In genomic region chr19:4537953-4538600, GRCh38 we compare ENCODE assay signal across 30 cellular contexts. TPM values are rescaled to one million over a fixed set of nuclear protein-coding genes. Genes with fewer than 3 reads are reported as not detected.
DNase-seq lines count a peak whose midpoint lies in the region; ATAC-seq, FAIRE-seq and TF ChIP-seq lines count a peak whose summit lies in the region.
"Had no signal": no experiment of that assay in that cellular context is flagged by ENCODE, and none has a peak within 500 bp of the region (broad histone marks: within the 10 kb centered on the region; RNA-seq: fewer than 3 reads in every experiment).

No MANE protein-coding gene starts in this region.

- H3K23ac ChIP-seq in H1 (ENCODE audit: insufficient read length) = no peak overlapping the region

- no peak overlapping the region for H2BK5ac ChIP-seq in H1 (ENCODE audit: low read depth, low read length)

- H3K36me3 ChIP-seq in HEK293 (ENCODE audit: control insufficient read depth in 2 of 2, insufficient read depth in 1 of 2, low read length in 2 of 2) (no peaks in the 10 kb centered on the region), H1 (ENCODE audit: control insufficient read depth in 2 of 4, insufficient read depth in 4 of 4, low read length in 3 of 4) (no peaks in the 10 kb centered on the region), psoas muscle (ENCODE audit: insufficient read depth in 1 of 2, low read depth in 1 of 2) (no peaks in the 10 kb centered on the region), upper lobe of left lung (no peaks in the 10 kb centered on the region)
- H3K36me3 ChIP-seq: stomach, WERI-Rb-1 had no signal

- H2AFZ ChIP-seq in H1 (ENCODE audit: low read length) = no peak overlapping the region

- CTCF ChIA-PET in HEK293 (lab: Yijun Ruan, JAX) = interaction anchor here (0.5 to 5.1 kb wide), 4 partner anchors 14 to 184 kb away, joined by 3 to 34 read pairs (median 6); partner anchors contain the start of gene SEMA6B
- CTCF ChIA-PET in H1 (lab: Charles Lee; ENCODE audit: partially characterized antibody) = interaction anchor here (0.6 to 11.6 kb wide), 17 partner anchors 10 to 1598 kb away, joined by 3 to 174 read pairs (median 4); no protein-coding TSS in a partner anchor

- FAIRE-seq in H1 (lab: Jason Lieb, UNC) = no peak
- FAIRE-seq: astrocyte, H54, keratinocyte had no signal

- no peak overlapping the region for H2AK5ac ChIP-seq in H1 (ENCODE audit: low read depth, low read length)

- TF ChIP-seq CTCF in HEK293 (tag by site-specific recombination; IDR thresholded peaks at IDR 0.05) = no peak
- peak; percentile 23 to 48 (median 40) for TF ChIP-seq CTCF in H1 (IDR thresholded peaks at IDR 0.05; ENCODE audit: control extremely low read depth in 1 of 3, insufficient read depth in 1 of 3, low read depth in 1 of 3, low read length in 3 of 3)
- TF ChIP-seq CTCF in psoas muscle (IDR thresholded peaks at IDR 0.05) = no peak
- no peak for TF ChIP-seq CTCF in upper lobe of left lung (IDR thresholded peaks at IDR 0.05)

- H3K4ac ChIP-seq in H1 (replicated peaks; ENCODE audit: insufficient read length, low read depth, low read length) = no peak overlapping the region

- TF ChIP-seq POLR2A in H1 (IDR thresholded peaks at IDR 0.05; ENCODE audit: control extremely low read depth in 1 of 2, low read depth in 2 of 2, low read length in 2 of 2) = no peak
- no peak for TF ChIP-seq POLR2A in upper lobe of left lung (IDR thresholded peaks at IDR 0.05)

- H3K9ac ChIP-seq in H1 (replicated peaks in 1 of 4; ENCODE audit: extremely low read depth in 1 of 4, low read depth in 3 of 4, low read length in 3 of 4) = no peak overlapping the region
- H3K9ac ChIP-seq: SK-N-SH had no signal

- 81% methylated on average over 27 of the region's 27 CpGs; no CpG with 5 or more reads in 1 of the 2 experiments for WGBS in H1 (ENCODE audit: extremely low coverage in 1 of 2, insufficient coverage in 1 of 2, insufficient read length in 1 of 2, insufficient replicate concordance in 2 of 2, low coverage in 1 of 2, low lambda C conversion rate in 2 of 2, missing lambda C conversion rate in 1 of 2), 2 experiments
- WGBS in psoas muscle, 3 donors = 33 to 48% (median 33%) methylated on average over 27 of the region's 27 CpGs
- WGBS in upper lobe of left lung, 2 donors = 79% methylated on average over 25 of the region's 27 CpGs; no CpG with 5 or more reads in 1 of the 2 donors

- TF ChIP-seq EP300 in H1 (IDR thresholded peaks at IDR 0.05; ENCODE audit: borderline replicate concordance in 1 of 2, low read depth in 2 of 2, low read length in 2 of 2) (no peak), upper lobe of left lung (IDR thresholded peaks at IDR 0.05) (no peak)

- H3K4me1 ChIP-seq in HEK293 (ENCODE audit: control insufficient read depth, insufficient read depth, low read length) (no peaks in the 10 kb centered on the region), H1 (replicated peaks in 1 of 4; ENCODE audit: control insufficient read depth in 3 of 4, insufficient read depth in 4 of 4, low read length in 3 of 4) (peaks cover 0 to 13% (median 5%) of the 10 kb centered on the region in 4 experiments; a peak in 5 of 7 replicates), psoas muscle (peaks cover 36% of the 10 kb centered on the region), upper lobe of left lung (peaks cover 11 to 43% (median 24%) of the 10 kb centered on the region in 4 donors)

- H3K4me3 ChIP-seq in HEK293 (ENCODE audit: low read depth, low read length) = no peak overlapping the region
- H3K4me3 ChIP-seq in H1 (ENCODE audit: extremely low read depth in 1 of 4, insufficient read depth in 2 of 4, low read depth in 3 of 4, low read length in 4 of 4) = no peak overlapping the region
- no peak overlapping the region for H3K4me3 ChIP-seq in psoas muscle
- peak overlapping the region in 1 of 4 donors; percentile 39 for H3K4me3 ChIP-seq in upper lobe of left lung

- H3K56ac ChIP-seq in H1 (replicated peaks; ENCODE audit: insufficient read length, low read depth, low read length) = no peak overlapping the region

- no peak overlapping the region for H2BK15ac ChIP-seq in H1 (ENCODE audit: low read length)

- no peak overlapping the region for H3K27ac ChIP-seq in HEK293 (ENCODE audit: extremely low read depth, low read depth, low read length)
- H3K27ac ChIP-seq in H1 (ENCODE audit: low read depth, low read length) = no peak overlapping the region
- peak overlapping the region; percentile 90 for H3K27ac ChIP-seq in psoas muscle
- peak overlapping the region in 1 of 4 donors; percentile 89 for H3K27ac ChIP-seq in upper lobe of left lung

- H3K27me3 ChIP-seq in H1 (replicated peaks in 1 of 4; ENCODE audit: control insufficient read depth in 3 of 4, extremely low read depth in 1 of 4, insufficient read depth in 3 of 4, low read length in 3 of 4) = peaks cover 0 to 19% (median 14%) of the 10 kb centered on the region in 4 experiments; a peak in 4 of 7 replicates
- no peaks in the 10 kb centered on the region for H3K27me3 ChIP-seq in psoas muscle (ENCODE audit: insufficient read depth in 3 of 3, low read length in 2 of 3)
- H3K27me3 ChIP-seq in upper lobe of left lung = no peaks in the 10 kb centered on the region

- TF ChIP-seq RAD21 in H1 (IDR thresholded peaks at IDR 0.05 in 1 of 2, conservative IDR thresholded peaks at IDR 0.05 in 1 of 2; ENCODE audit: low read depth in 2 of 2, low read length in 2 of 2) = peak; percentile 39 to 54; a peak in 3 of 4 replicates

- H3K18ac ChIP-seq in H1 (ENCODE audit: extremely low read depth, low read length) = no peak overlapping the region

- 0 out of 2 replicates have a peak overlapping the region, but pooled peaks have one; percentile 17 for H2BK12ac ChIP-seq in H1 (ENCODE audit: low read depth, low read length)

- H4K5ac ChIP-seq in H1 (ENCODE audit: insufficient read length, low read depth, low read length) = no peak overlapping the region

- peaks cover 0 to 3% of the 10 kb centered on the region in 2 experiments for H4K20me1 ChIP-seq in H1 (replicated peaks in 1 of 2; ENCODE audit: control insufficient read depth in 1 of 2, insufficient read depth in 2 of 2, low read length in 2 of 2)

- DNase-seq in DMS53 (lab: John Stamatoyannopoulos, UW) (peak; percentile 59), DMS53 treated with DMSO at 0.1 percent for 48 hours (lab: John Stamatoyannopoulos, UW; ENCODE audit: unreplicated experiment) (no peak), H1 (ENCODE audit: low read depth in 1 of 2, low spot score in 2 of 2) (no peak), psoas muscle (peak in 1 of 2 donors; percentile 69), cerebellum (ENCODE audit: low spot score) (no peak), upper lobe of left lung (no peak)
- no peak for DNase-seq in activated effector memory CD4-positive, alpha-beta T cell treated with Interleukin-2 at 50 U/mL for 16 hours
- DNase-seq: activated CD4-positive, alpha-beta T cell treated with anti-CD3 and anti-CD28 coated beads, Interleukin-2, amount 50 U/mL, for 4 hours; activated CD8-positive, alpha-beta memory T cell treated with anti-CD3 and anti-CD28 coated beads, Interleukin-2, amount 50 U/mL, for 4 hours; activated naive CD8-positive, alpha-beta T cell treated with anti-CD3 and anti-CD28 coated beads for 36 hours; AML-193; cerebellar nuclear complex; erythroblast; foreskin melanocyte; mammary epithelial cell; NCI-H1417 treated with DMSO at 0.1 percent for 48 hours; retina; SK-N-SH; stomach; T-helper 2 cell; trophoblast cell; WERI-Rb-1 had no signal

- no peak overlapping the region for H2BK20ac ChIP-seq in H1 (ENCODE audit: low read length)

- no peaks in the 10 kb centered on the region for H3K79me1 ChIP-seq in H1 (ENCODE audit: low read depth, low read length)

- no peak overlapping the region for H3K4me2 ChIP-seq in H1 (ENCODE audit: insufficient read depth in 1 of 2, low read depth in 2 of 2, low read length in 2 of 2)
- H3K4me2 ChIP-seq: SK-N-SH had no signal

- no peak overlapping the region for H4K8ac ChIP-seq in H1 (ENCODE audit: extremely low read depth, insufficient read depth, low read length)

- ATAC-seq in psoas muscle = peak; percentile 11 to 50 (median 32)
- ATAC-seq in upper lobe of left lung (ENCODE audit: low FRiP score in 2 of 2) = no peak
- ATAC-seq: Panc1 had no signal

- POLR2A ChIA-PET in HEK293 (lab: Yijun Ruan, JAX) (no interaction called here), H1 (lab: Charles Lee; ENCODE audit: partially characterized antibody) (interaction anchor here (1.8 kb wide), 1 partner anchor 22 kb away, joined by 5 read pairs; no protein-coding TSS in a partner anchor)

- peaks cover 4% of the 10 kb centered on the region; the same call in 1 of the 2 replicates for H3K23me2 ChIP-seq in H1 (ENCODE audit: low read depth, low read length)

- no peak overlapping the region for H2BK120ac ChIP-seq in H1 (replicated peaks; ENCODE audit: low read depth, low read length)

- no peak overlapping the region for H3K14ac ChIP-seq in H1 (ENCODE audit: insufficient read length)

- H3K9me3 ChIP-seq in HEK293 (ENCODE audit: control insufficient read depth, insufficient read depth, low read depth, low read length) (no peaks in the 10 kb centered on the region), H1 (ENCODE audit: insufficient read depth in 2 of 2, low read depth in 1 of 2, low read length in 1 of 2) (no peaks in the 10 kb centered on the region; a peak in 1 of 4 replicates), psoas muscle (peaks cover 4% of the 10 kb centered on the region), upper lobe of left lung (peaks cover 0 to 5% (median 2%) of the 10 kb centered on the region in 4 donors)
- H3K9me3 ChIP-seq: SK-N-SH had no signal

- H4K91ac ChIP-seq in H1 (replicated peaks; ENCODE audit: insufficient read length, low read length) = no peak overlapping the region

- H3K79me2 ChIP-seq in H1 (ENCODE audit: control insufficient read depth in 1 of 2, insufficient read depth in 2 of 2, low read length in 2 of 2) = no peaks in the 10 kb centered on the region

- intact Hi-C loops in psoas muscle (cut with DNase I) = loop anchor here in 1 of 2 donors (5.0 kb wide), 1 partner anchor 99 kb away; the partner anchor contains the start of gene TNFAIP8L1

RNA-seq across cellular contexts. Expression of gene LRG1, which starts 1.8 kb away (rescaled TPM):
- total RNA-seq in H1 (2021; fragmentation: NEBNext Ultra II Directional; extraction: Animal tissue kit (Norgen Biotek cat#: 25700)) = 0.36 and 0.48 TPM in 2 replicates
- polyA plus RNA-seq in H1 (2011; rRNA removed) (0.64 and 0.79 TPM in 2 replicates), psoas muscle (under 1 TPM; 0.09 to 0.42 (median 0.15) TPM)
- polyA plus RNA-seq in H1 (2011; cell fraction: cytosol; rRNA removed) = 0.48 TPM
- 0.34 TPM for polyA plus RNA-seq in H1 (2011; cell fraction: nucleus; rRNA removed)
- 0.28 to 1.1 TPM (median 0.51 TPM) in 4 replicates for polyA plus RNA-seq in H1 (2012, experiment 1 of 2)
- 0.50 TPM for polyA plus RNA-seq in H1 (2012, experiment 2 of 2)
- polyA plus RNA-seq in H1 (2013, experiment 1 of 2) = 1.3 TPM
- polyA plus RNA-seq in H1 (2013, experiment 2 of 2) = 1.2 TPM
- polyA minus RNA-seq in H1 (2011; rRNA and poly(A)+ RNA removed) = 0.13 and 0.22 TPM in 2 replicates
- not detected for polyA minus RNA-seq in H1 (2011; cell fraction: cytosol; rRNA and poly(A)+ RNA removed)
- polyA minus RNA-seq in H1 (2011; cell fraction: nucleus; rRNA and poly(A)+ RNA removed) = 0.20 TPM
- total RNA-seq in psoas muscle (1 to 10 TPM in 1 of 4 donors, under 1 TPM in 2, not detected in 1; 0.42 to 1.8 (median 0.53) TPM), cerebellum (1.2 TPM), upper lobe of left lung (10 to 100 TPM in 4 of 6 donors, 1 to 10 TPM in 2; 7.3 to 19.9 (median 12.2) TPM)
- total RNA-seq: mammary epithelial cell had no signal
- polyA plus RNA-seq: mammary epithelial cell had no signal

RNA-seq across cellular contexts. Expression of gene PLIN5, which starts 3.1 kb away (rescaled TPM):
- total RNA-seq in H1 (2021; fragmentation: NEBNext Ultra II Directional; extraction: Animal tissue kit (Norgen Biotek cat#: 25700)) = 1.8 and 2.0 TPM in 2 replicates
- polyA plus RNA-seq in H1 (2011; rRNA removed) = 2.5 and 2.6 TPM in 2 replicates
- 4.0 TPM for polyA plus RNA-seq in H1 (2011; cell fraction: cytosol; rRNA removed)
- 7.7 TPM for polyA plus RNA-seq in H1 (2011; cell fraction: nucleus; rRNA removed)
- 1.7 to 2.6 TPM (median 1.7 TPM) in 4 replicates for polyA plus RNA-seq in H1 (2012, experiment 1 of 2)
- polyA plus RNA-seq in H1 (2012, experiment 2 of 2) = 1.2 TPM
- polyA plus RNA-seq in H1 (2013, experiment 1 of 2) = 1.1 TPM
- polyA plus RNA-seq in H1 (2013, experiment 2 of 2) = 0.96 TPM
- polyA minus RNA-seq in H1 (2011; rRNA and poly(A)+ RNA removed) = 1.9 and 3.2 TPM in 2 replicates
- polyA minus RNA-seq in H1 (2011; cell fraction: cytosol; rRNA and poly(A)+ RNA removed) = 3.2 TPM
- polyA minus RNA-seq in H1 (2011; cell fraction: nucleus; rRNA and poly(A)+ RNA removed) = 6.3 TPM
- 100 to 1,000 TPM in 2 of 4 donors, 10 to 100 TPM in 2; 61.7 to 143 (median 118) TPM for total RNA-seq in psoas muscle
- 10 to 100 TPM; 14.5 to 96.8 (median 22.8) TPM for polyA plus RNA-seq in psoas muscle
- 2.3 TPM for total RNA-seq in cerebellum
- 10 to 100 TPM; 13.5 to 97.4 (median 23.0) TPM for total RNA-seq in upper lobe of left lung
- total RNA-seq: A172, astrocyte, M059J had no signal
- polyA plus RNA-seq: IgD-negative memory B cell, keratinocyte, mammary epithelial cell had no signal

RNA-seq across cellular contexts. Expression of gene PLIN4, which starts 19.8 kb away (rescaled TPM):
- 0.45 and 0.54 TPM in 2 replicates for total RNA-seq in H1 (2021; fragmentation: NEBNext Ultra II Directional; extraction: Animal tissue kit (Norgen Biotek cat#: 25700))
- polyA plus RNA-seq in H1 (2011; rRNA removed) = 0.35 and 0.67 TPM in 2 replicates
- polyA plus RNA-seq in H1 (2011; cell fraction: cytosol; rRNA removed) = 0.69 TPM
- 2.5 TPM for polyA plus RNA-seq in H1 (2011; cell fraction: nucleus; rRNA removed)
- 0.47 to 1.3 TPM (median 0.98 TPM) in 4 replicates for polyA plus RNA-seq in H1 (2012, experiment 1 of 2)
- 0.45 TPM for polyA plus RNA-seq in H1 (2012, experiment 2 of 2)
- 0.20 TPM for polyA plus RNA-seq in H1 (2013, experiment 1 of 2)
- 0.17 TPM for polyA plus RNA-seq in H1 (2013, experiment 2 of 2)
- polyA minus RNA-seq in H1 (2011; rRNA and poly(A)+ RNA removed) = 0.39 and 0.76 TPM in 2 replicates
- polyA minus RNA-seq in H1 (2011; cell fraction: cytosol; rRNA and poly(A)+ RNA removed) = not detected
- 0.50 TPM for polyA minus RNA-seq in H1 (2011; cell fraction: nucleus; rRNA and poly(A)+ RNA removed)
- total RNA-seq in psoas muscle = 100 to 1,000 TPM; 115 to 309 (median 183) TPM
- 10 to 100 TPM; 29.0 to 97.8 (median 50.4) TPM for polyA plus RNA-seq in psoas muscle
- total RNA-seq in cerebellum = 0.73 TPM
- total RNA-seq in upper lobe of left lung = 10 to 100 TPM in 1 of 6 donors, 1 to 10 TPM in 5; 1.8 to 11.5 (median 3.8) TPM
- total RNA-seq: activated naive CD8-positive, alpha-beta T cell treated with anti-CD3 and anti-CD28 coated beads for 36 hours had no signal
- polyA plus RNA-seq: keratinocyte had no signal

RNA-seq across cellular contexts. Expression of gene SEMA6B, which starts 21.4 kb away (rescaled TPM):
- 54.4 and 56.7 TPM in 2 replicates for total RNA-seq in H1 (2021; fragmentation: NEBNext Ultra II Directional; extraction: Animal tissue kit (Norgen Biotek cat#: 25700))
- polyA plus RNA-seq in H1 (2011; rRNA removed) (31.3 and 54.9 TPM in 2 replicates), psoas muscle (1 to 10 TPM; 2.3 to 7.1 (median 5.6) TPM)
- 41.1 TPM for polyA plus RNA-seq in H1 (2011; cell fraction: cytosol; rRNA removed)
- 64.3 TPM for polyA plus RNA-seq in H1 (2011; cell fraction: nucleus; rRNA removed)
- polyA plus RNA-seq in H1 (2012, experiment 1 of 2) = 24.6 to 51.9 TPM (median 43.4 TPM) in 4 replicates
- polyA plus RNA-seq in H1 (2012, experiment 2 of 2) = 38.5 TPM
- 38.5 TPM for polyA plus RNA-seq in H1 (2013, experiment 1 of 2)
- polyA plus RNA-seq in H1 (2013, experiment 2 of 2) = 37.7 TPM
- 36.8 and 59.4 TPM in 2 replicates for polyA minus RNA-seq in H1 (2011; rRNA and poly(A)+ RNA removed)
- 49.0 TPM for polyA minus RNA-seq in H1 (2011; cell fraction: cytosol; rRNA and poly(A)+ RNA removed)
- 26.7 TPM for polyA minus RNA-seq in H1 (2011; cell fraction: nucleus; rRNA and poly(A)+ RNA removed)
- total RNA-seq in psoas muscle (10 to 100 TPM in 2 of 4 donors, 1 to 10 TPM in 2; 6.2 to 11.7 (median 10.0) TPM), cerebellum (21.4 TPM), upper lobe of left lung (10 to 100 TPM in 2 of 6 donors, 1 to 10 TPM in 4; 3.4 to 33.1 (median 7.6) TPM)
- total RNA-seq: activated naive CD8-positive, alpha-beta T cell treated with anti-CD3 and anti-CD28 coated beads for 36 hours had no signal
- polyA plus RNA-seq: IgD-negative memory B cell had no signal

Comparison
In these comparisons a context has a peak if more than half of its experiments do, and no peak if none do; other contexts are left out.
1. CTCF ChIP-seq: peak in H1 (3 of 3); none in HEK293 (single experiment), psoas muscle (single experiment) and upper lobe of left lung (0 of 6).
2. ATAC-seq: peak in psoas muscle (4 of 4); none in upper lobe of left lung (0 of 2).
3. RNA of gene PLIN4, which starts 19.8 kb away (total RNA-seq): 115 to 309 TPM in psoas muscle; 1.8 to 11.5 TPM in upper lobe of left lung, 0.73 TPM in cerebellum (single experiment) and 0.45 to 0.54 TPM in H1; every median in the first group is over 4 times any median in the second.